8 cellular contexts compared by ENCODE assay signal in genomic region chr10:28569506-28570159, GRCh38. TPM values are rescaled to one million over a fixed set of nuclear protein-coding genes. Genes with fewer than 3 reads are reported as not detected.
DNase-seq lines count a peak whose midpoint lies in the region; ATAC-seq lines count a peak whose summit lies in the region.

No MANE protein-coding gene starts in this region.

- H3K4me3 Mint-ChIP-seq in activated naive CD4-positive, alpha-beta T cell treated with anti-CD3 and anti-CD28 coated beads, Interleukin-2, amount 10 ng/mL, durations not matched to agents 7 days and 5 days: no peak overlapping the region
- H3K4me3 Mint-ChIP-seq in activated T-helper 1 cell treated with anti-CD3 and anti-CD28 coated beads, Interleukin-12 subunit alpha, Interleukin-12 subunit beta, Interleukin-2, Interleukin-4 antibody, amounts not matched to agents 30 ng/mL and 10 ng/mL and 1 ng/mL, durations not matched to agents 14 hours and 24 hours and 36 hours: no peak overlapping the region
- H3K4me3 Mint-ChIP-seq in stimulated activated naive CD8-positive, alpha-beta T cell treated with anti-CD3 and anti-CD28 coated beads, Interleukin-15, amount 100 ng/mL, for 72 hours: no peak overlapping the region

- peaks cover 25% of the 10 kb centered on the region for H3K4me1 Mint-ChIP-seq in activated naive CD4-positive, alpha-beta T cell treated with anti-CD3 and anti-CD28 coated beads, Interleukin-2, amount 10 ng/mL, durations not matched to agents 7 days and 5 days
- H3K4me1 Mint-ChIP-seq in activated T-helper 1 cell treated with anti-CD3 and anti-CD28 coated beads, Interleukin-12 subunit alpha, Interleukin-12 subunit beta, Interleukin-2, Interleukin-4 antibody, amounts not matched to agents 30 ng/mL and 10 ng/mL and 1 ng/mL, durations not matched to agents 14 hours and 24 hours and 36 hours (ENCODE audit: low read depth): peaks cover 63% of the 10 kb centered on the region
- peaks cover 77% of the 10 kb centered on the region for H3K4me1 Mint-ChIP-seq in stimulated activated naive CD8-positive, alpha-beta T cell treated with anti-CD3 and anti-CD28 coated beads, Interleukin-15, amount 100 ng/mL, for 72 hours

- no peaks in the 10 kb centered on the region for H3K27me3 Mint-ChIP-seq in activated naive CD4-positive, alpha-beta T cell treated with anti-CD3 and anti-CD28 coated beads, Interleukin-2, amount 10 ng/mL, durations not matched to agents 7 days and 5 days
- H3K27me3 Mint-ChIP-seq in activated T-helper 1 cell treated with anti-CD3 and anti-CD28 coated beads, Interleukin-12 subunit alpha, Interleukin-12 subunit beta, Interleukin-2, Interleukin-4 antibody, amounts not matched to agents 30 ng/mL and 10 ng/mL and 1 ng/mL, durations not matched to agents 14 hours and 24 hours and 36 hours (ENCODE audit: insufficient read depth): no peaks in the 10 kb centered on the region
- H3K27me3 Mint-ChIP-seq in stimulated activated naive CD8-positive, alpha-beta T cell treated with anti-CD3 and anti-CD28 coated beads, Interleukin-15, amount 100 ng/mL, for 72 hours: no peaks in the 10 kb centered on the region

- CTCF ChIA-PET in activated naive CD4-positive, alpha-beta T cell treated with anti-CD3 and anti-CD28 coated beads, Interleukin-2, amount 10 ng/mL, durations not matched to agents 7 days and 5 days (lab: Charles Lee): no interaction called here

- intact Hi-C loops in activated T-helper 1 cell treated with anti-CD3 and anti-CD28 coated beads, Interleukin-12 subunit alpha, Interleukin-12 subunit beta, Interleukin-2, Interleukin-4 antibody, amounts not matched to agents 30 ng/mL and 10 ng/mL and 1 ng/mL, durations not matched to agents 14 hours and 24 hours and 36 hours (cut with micrococcal nuclease): loop anchor here (2.0 kb wide), 1 partner anchor 19 kb away; no protein-coding TSS in a partner anchor

- no peak for DNase-seq in activated naive CD4-positive, alpha-beta T cell treated with anti-CD3 and anti-CD28 coated beads, Interleukin-2, amount 10 ng/mL, durations not matched to agents 7 days and 5 days
- no peak for DNase-seq in activated naive CD4-positive, alpha-beta T cell treated with Interleukin-2 at 50 U/mL for 16 hours
- no peak for DNase-seq in activated T-helper 1 cell treated with anti-CD3 and anti-CD28 coated beads, Interleukin-12 subunit alpha, Interleukin-12 subunit beta, Interleukin-2, Interleukin-4 antibody, amounts not matched to agents 30 ng/mL and 10 ng/mL and 1 ng/mL, durations not matched to agents 14 hours and 24 hours and 36 hours (ENCODE audit: low spot score)
- DNase-seq in foreskin melanocyte (peak; percentile 82), NCI-H187 treated with DMSO at 0.1 percent for 48 hours (lab: John Stamatoyannopoulos, UW) (no peak)
- DNase-seq in stimulated activated naive CD8-positive, alpha-beta T cell treated with anti-CD3 and anti-CD28 coated beads, Interleukin-15, amount 100 ng/mL, for 72 hours: no peak
- no peak for DNase-seq in stimulated activated CD4-positive, alpha-beta T cell treated with anti-CD3 and anti-CD28 coated beads, Interleukin-2, amount 100 ng/mL, for 48 hours

- no peaks in the 10 kb centered on the region for H3K9me3 Mint-ChIP-seq in activated naive CD4-positive, alpha-beta T cell treated with anti-CD3 and anti-CD28 coated beads, Interleukin-2, amount 10 ng/mL, durations not matched to agents 7 days and 5 days
- no peaks in the 10 kb centered on the region for H3K9me3 Mint-ChIP-seq in activated T-helper 1 cell treated with anti-CD3 and anti-CD28 coated beads, Interleukin-12 subunit alpha, Interleukin-12 subunit beta, Interleukin-2, Interleukin-4 antibody, amounts not matched to agents 30 ng/mL and 10 ng/mL and 1 ng/mL, durations not matched to agents 14 hours and 24 hours and 36 hours
- no peaks in the 10 kb centered on the region for H3K9me3 Mint-ChIP-seq in stimulated activated naive CD8-positive, alpha-beta T cell treated with anti-CD3 and anti-CD28 coated beads, Interleukin-15, amount 100 ng/mL, for 72 hours

- peak overlapping the region; percentile 0 for H3K27ac Mint-ChIP-seq in activated naive CD4-positive, alpha-beta T cell treated with anti-CD3 and anti-CD28 coated beads, Interleukin-2, amount 10 ng/mL, durations not matched to agents 7 days and 5 days
- H3K27ac Mint-ChIP-seq in activated T-helper 1 cell treated with anti-CD3 and anti-CD28 coated beads, Interleukin-12 subunit alpha, Interleukin-12 subunit beta, Interleukin-2, Interleukin-4 antibody, amounts not matched to agents 30 ng/mL and 10 ng/mL and 1 ng/mL, durations not matched to agents 14 hours and 24 hours and 36 hours: peak overlapping the region; percentile 15
- peak overlapping the region in 1 of 2 donors; percentile 8 for H3K27ac Mint-ChIP-seq in stimulated activated naive CD8-positive, alpha-beta T cell treated with anti-CD3 and anti-CD28 coated beads, Interleukin-15, amount 100 ng/mL, for 72 hours

- peaks cover 44% of the 10 kb centered on the region for H3K36me3 Mint-ChIP-seq in activated naive CD4-positive, alpha-beta T cell treated with anti-CD3 and anti-CD28 coated beads, Interleukin-2, amount 10 ng/mL, durations not matched to agents 7 days and 5 days
- H3K36me3 Mint-ChIP-seq in activated T-helper 1 cell treated with anti-CD3 and anti-CD28 coated beads, Interleukin-12 subunit alpha, Interleukin-12 subunit beta, Interleukin-2, Interleukin-4 antibody, amounts not matched to agents 30 ng/mL and 10 ng/mL and 1 ng/mL, durations not matched to agents 14 hours and 24 hours and 36 hours (ENCODE audit: low read depth): peaks cover 19% of the 10 kb centered on the region

- ATAC-seq in stimulated activated naive CD8-positive, alpha-beta T cell treated with anti-CD3 and anti-CD28 coated beads, Interleukin-15, amount 100 ng/mL, for 72 hours: peak; percentile 66
- ATAC-seq in esophagus mucosa: no peak

RNA-seq across cellular contexts. Expression of gene WAC, which starts 36.7 kb away (rescaled TPM):
- total RNA-seq in activated T-helper 1 cell treated with anti-CD3 and anti-CD28 coated beads, Interleukin-12 subunit alpha, Interleukin-12 subunit beta, Interleukin-2, Interleukin-4 antibody, amounts not matched to agents 30 ng/mL and 10 ng/mL and 1 ng/mL, durations not matched to agents 14 hours and 24 hours and 36 hours: 130 and 135 TPM in 2 replicates
- 62.8 TPM for total RNA-seq in esophagus mucosa
